ENCODE assay signal across 1 cellular context in the genomic region with DNA sequence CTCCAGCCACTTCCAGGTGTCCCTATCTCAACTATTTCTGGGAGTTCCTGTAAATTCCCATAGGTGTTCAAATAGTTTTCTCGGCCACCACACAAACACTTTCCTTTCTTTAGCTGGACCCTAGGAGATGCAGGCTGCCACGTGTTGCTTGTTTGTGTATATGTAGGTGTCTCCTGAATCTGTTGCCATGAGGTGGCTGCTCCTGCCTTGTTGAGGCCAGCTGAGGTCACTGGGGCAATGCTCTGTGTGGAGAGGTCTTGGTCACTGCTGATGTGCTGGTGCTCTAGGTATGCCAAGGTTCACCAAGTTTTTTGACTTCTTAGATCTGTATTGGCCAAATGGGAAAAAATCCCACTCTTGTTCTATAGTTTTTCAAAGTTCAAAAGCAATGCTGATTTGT.
A peak's percentile ranks its signal among the peaks of the same experiment; 100 is the strongest.
TF ChIP-seq lines count a peak whose summit lies in the region.

No MANE protein-coding gene starts in this region.

TF ChIP-seq in SK-N-SH, 30 proteins besides CTCF, POLR2A, EP300 and RAD21:
- TF ChIP-seq IRF3 (IDR thresholded peaks at IDR 0.05; ENCODE audit: low read depth, low read length) (no peak), SIN3A (IDR thresholded peaks at IDR 0.05; ENCODE audit: borderline replicate concordance, low read depth, low read length) (no peak)
- TF ChIP-seq, protein P1, sequence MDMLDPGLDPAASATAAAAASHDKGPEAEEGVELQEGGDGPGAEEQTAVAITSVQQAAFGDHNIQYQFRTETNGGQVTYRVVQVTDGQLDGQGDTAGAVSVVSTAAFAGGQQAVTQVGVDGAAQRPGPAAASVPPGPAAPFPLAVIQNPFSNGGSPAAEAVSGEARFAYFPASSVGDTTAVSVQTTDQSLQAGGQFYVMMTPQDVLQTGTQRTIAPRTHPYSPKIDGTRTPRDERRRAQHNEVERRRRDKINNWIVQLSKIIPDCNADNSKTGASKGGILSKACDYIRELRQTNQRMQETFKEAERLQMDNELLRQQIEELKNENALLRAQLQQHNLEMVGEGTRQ (IDR thresholded peaks at IDR 0.05; ENCODE audit: borderline replicate concordance, low read depth, low read length) = no peak
- TF ChIP-seq, protein P2, sequence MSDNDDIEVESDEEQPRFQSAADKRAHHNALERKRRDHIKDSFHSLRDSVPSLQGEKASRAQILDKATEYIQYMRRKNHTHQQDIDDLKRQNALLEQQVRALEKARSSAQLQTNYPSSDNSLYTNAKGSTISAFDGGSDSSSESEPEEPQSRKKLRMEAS (IDR thresholded peaks at IDR 0.05; ENCODE audit: low read depth) = 0 out of 2 replicates have a peak, but pooled peaks have one; percentile 10
